Comparison of ENCODE assay signal across 18 cellular contexts in genomic region chr21:42473495-42474042, GRCh38. TPM values are rescaled to one million over a fixed set of nuclear protein-coding genes. Genes with fewer than 3 reads are reported as not detected.
DNase-seq lines count a peak whose midpoint lies in the region; TF ChIP-seq lines count a peak whose summit lies in the region.
"Had no signal": no experiment of that assay in that cellular context is flagged by ENCODE, and none has a peak within 500 bp of the region (broad histone marks: within the 10 kb centered on the region; RNA-seq: fewer than 3 reads in every experiment).

No MANE protein-coding gene starts in this region.

- TF ChIP-seq CTCF in C4-2B (conservative IDR thresholded peaks at IDR 0.05) (no peak), PC-9 (conservative IDR thresholded peaks at IDR 0.05) (no peak), endothelial cell (IDR thresholded peaks at IDR 0.05; ENCODE audit: unreplicated experiment) (no peak), nephron (IDR thresholded peaks at IDR 0.05; ENCODE audit: unreplicated experiment in 3 of 3) (no peak), GM10266 (IDR thresholded peaks at IDR 0.05; ENCODE audit: control insufficient read depth, insufficient read depth, low read depth, missing control alignments) (no peak)

- DNase-seq in PC-9 (no peak), endothelial cell (ENCODE audit: low spot score) (no peak), posterior vena cava (ENCODE audit: low spot score) (no peak), GM10266 (ENCODE audit: extremely low spot score) (no peak), NCI-H187 (lab: John Stamatoyannopoulos, UW) (no peak)
- DNase-seq in effector CD4-positive, alpha-beta T cell, result no peak
- DNase-seq: activated CD4-positive, alpha-beta T cell treated with anti-CD3 and anti-CD28 coated beads for 48 hours; activated naive CD4-positive, alpha-beta T cell; effector CD8-positive, alpha-beta T cell; Kasumi-1; NCI-H1105; NCI-H510A treated with DMSO at 0.1 percent for 48 hours had no signal

- H3K27ac Mint-ChIP-seq in endothelial cell (ENCODE audit: unreplicated experiment) (peak overlapping the region; percentile 75), nephron (peak overlapping the region; percentile 15 to 80 (median 38))

- no peaks in the 10 kb centered on the region for H3K9me2 ChIP-seq in PC-9 (ENCODE audit: insufficient read depth)

- H3K36me3 ChIP-seq in PC-9 (ENCODE audit: low read depth), result no peaks in the 10 kb centered on the region
- H3K36me3 ChIP-seq: neural progenitor cell, thoracic aorta had no signal

- BruUV-seq in PC-9 (replicated peaks; lab: Mats Ljungman, UMichigan), result no TSS peak

- no peaks in the 10 kb centered on the region for H3K79me2 ChIP-seq in PC-9 (ENCODE audit: low read depth)

- intact Hi-C loops in PC-9 (cut with micrococcal nuclease; ENCODE audit: unreplicated experiment), result loop anchor here (2.0 kb wide), 2 partner anchors 23 to 45 kb away; partner anchors contain the start of gene RSPH1
- intact Hi-C loops in posterior vena cava (cut with DNase I), result no loop called here

- H3K4me1 Mint-ChIP-seq in endothelial cell (ENCODE audit: unreplicated experiment), result peaks cover 16% of the 10 kb centered on the region
- peaks cover 14% of the 10 kb centered on the region for H3K4me1 Mint-ChIP-seq in nephron
- H3K4me1 Mint-ChIP-seq: central memory CD8-positive, alpha-beta T cell had no signal

- H3K4me2 ChIP-seq in PC-9, result peak overlapping the region; percentile 69
- H3K4me2 ChIP-seq: neural progenitor cell had no signal

- H2AFZ ChIP-seq in PC-9, result no peak overlapping the region
- H2AFZ ChIP-seq: neural progenitor cell had no signal

- H3K9me3 Mint-ChIP-seq in endothelial cell (ENCODE audit: unreplicated experiment) (no peaks in the 10 kb centered on the region), nephron (no peaks in the 10 kb centered on the region)
- H3K9me3 Mint-ChIP-seq: central memory CD8-positive, alpha-beta T cell; neural progenitor cell had no signal

- H3K27me3 ChIP-seq in PC-9 (ENCODE audit: insufficient read depth, low read depth), result no peaks in the 10 kb centered on the region
- H3K27me3 ChIP-seq: neural progenitor cell had no signal

- H3K4me3 ChIP-seq in PC-9, result no peak overlapping the region
- H3K4me3 ChIP-seq: neural progenitor cell, thoracic aorta had no signal

- H3K27me3 Mint-ChIP-seq in endothelial cell (ENCODE audit: unreplicated experiment), result peaks cover 8% of the 10 kb centered on the region
- peaks cover 11% of the 10 kb centered on the region for H3K27me3 Mint-ChIP-seq in nephron (ENCODE audit: low read depth)

- POLR2A ChIA-PET in PC-9 (lab: Charles Lee; ENCODE audit: unreplicated experiment), result interaction anchor here (0.9 kb wide), 1 partner anchor 23 kb away, joined by 4 read pairs; no protein-coding TSS in a partner anchor

- no peaks in the 10 kb centered on the region for H4K20me1 ChIP-seq in PC-9 (ENCODE audit: insufficient read depth)

- no peaks in the 10 kb centered on the region for H3K9me3 ChIP-seq in PC-9 (ENCODE audit: insufficient read depth, low read depth)
- H3K9me3 ChIP-seq: thoracic aorta had no signal

- peaks cover 38% of the 10 kb centered on the region for H3K4me1 ChIP-seq in PC-9 (replicated peaks; ENCODE audit: insufficient read depth)

- H3K36me3 Mint-ChIP-seq in endothelial cell (ENCODE audit: low read depth, unreplicated experiment) (no peaks in the 10 kb centered on the region), nephron (ENCODE audit: low read depth) (no peaks in the 10 kb centered on the region)
- H3K36me3 Mint-ChIP-seq: neural progenitor cell had no signal

- H3K27ac ChIP-seq in C4-2B (peak overlapping the region; percentile 77), PC-9 (peak overlapping the region; percentile 79)
- H3K27ac ChIP-seq: neural progenitor cell, thoracic aorta had no signal

- CTCF ChIA-PET in PC-9 (lab: Charles Lee), result no interaction called here

- H3K4me3 Mint-ChIP-seq in endothelial cell (ENCODE audit: unreplicated experiment) (no peak overlapping the region), nephron (no peak overlapping the region)
- H3K4me3 Mint-ChIP-seq: central memory CD8-positive, alpha-beta T cell; neural progenitor cell had no signal

- H3F3A ChIP-seq in PC-9 (ENCODE audit: insufficient read depth, low read depth), result peaks cover 31% of the 10 kb centered on the region

RNA-seq across cellular contexts. Expression of gene RSPH1, which starts 22.5 kb away (rescaled TPM):
- total RNA-seq in PC-9 (2021) (4.3 and 8.0 TPM in 2 replicates), endothelial cell (ENCODE audit: unreplicated experiment) (0.82 TPM), posterior vena cava (under 1 TPM in 1 of 2 donors, not detected in 1; 0.19 TPM)
- total RNA-seq: lung microvascular endothelial cell had no signal

RNA-seq across cellular contexts. Expression of gene SLC37A1, which starts 40.1 kb away (rescaled TPM):
- total RNA-seq in PC-9 (2021) (23.5 and 26.7 TPM in 2 replicates), endothelial cell (ENCODE audit: unreplicated experiment) (12.3 TPM), posterior vena cava (1 to 10 TPM; 5.2 to 6.0 TPM)
